In genomic region chr16:31117384-31118222, GRCh38 we compare ENCODE assay signal across 8 cellular contexts. TPM values are rescaled to one million over a fixed set of nuclear protein-coding genes. Genes with fewer than 3 reads are reported as not detected.
DNase-seq lines count a peak whose midpoint lies in the region; ATAC-seq and TF ChIP-seq lines count a peak whose summit lies in the region.

TSS of gene KAT8 (plus strand) at chr16:31117664. CDS start at chr16:31117682, 18 bp downstream.

- ATAC-seq in GM19395 (IDR thresholded peaks at IDR 0.05; ENCODE audit: unreplicated experiment) (peak; percentile 91), HG03565 (IDR thresholded peaks at IDR 0.05; ENCODE audit: unreplicated experiment) (peak; percentile 73)

- no peak for TF ChIP-seq CTCF in C4-2B (conservative IDR thresholded peaks at IDR 0.05)
- TF ChIP-seq CTCF in liver (IDR thresholded peaks at IDR 0.05; ENCODE audit: low read depth, low read length, missing input control) = no peak

- peak within 1 kb of the TSS; percentile 89 for H3K27ac ChIP-seq in C4-2B
- H3K27ac ChIP-seq in liver (ENCODE audit: low read depth in 1 of 2, low read length in 2 of 2) = peak within 1 kb of the TSS; percentile 95 to 97

- DNase-seq in NCI-H774 (lab: John Stamatoyannopoulos, UW) = peak; percentile 96
- peak; percentile 97 for DNase-seq in activated CD4-positive, alpha-beta T cell treated with anti-CD3 and anti-CD28 coated beads, Interleukin-2, amount 50 U/mL, for 4 hours
- DNase-seq in dermis microvascular lymphatic vessel endothelial cell (ENCODE audit: low read depth in 2 of 2) = peak; percentile 92 to 99
- peak; percentile 99 for DNase-seq in stimulated activated CD4-positive, alpha-beta T cell treated with anti-CD3 and anti-CD28 coated beads, Interleukin-4, amount 100 ng/mL, for 24 hours

- WGBS in liver = under 1% methylated on average over 68 of the region's 68 CpGs

- H3K4me1 ChIP-seq in liver (ENCODE audit: control insufficient read depth in 4 of 4, insufficient read depth in 4 of 4, low read length in 3 of 4) = peaks cover 18 to 38% (median 29%) of the 10 kb centered on the region in 4 donors

- no peaks in the 10 kb centered on the region for H3K9me3 ChIP-seq in liver (ENCODE audit: control insufficient read depth in 4 of 4, low read length in 3 of 4)

- H3K27me3 ChIP-seq in liver (ENCODE audit: control insufficient read depth in 4 of 4, insufficient read depth in 4 of 4, low read length in 3 of 4) = no peaks in the 10 kb centered on the region

- peak within 1 kb of the TSS; percentile 86 to 94 (median 94) for H3K4me3 ChIP-seq in liver (ENCODE audit: low read depth in 1 of 3, low read length in 3 of 3)

- TF ChIP-seq RAD21 in liver (IDR thresholded peaks at IDR 0.05) = peak; percentile 21 to 46

- H3K9ac ChIP-seq in liver (ENCODE audit: low read depth in 1 of 2, low read length in 2 of 2) = peak within 1 kb of the TSS; percentile 93

- peaks cover 5 to 23% (median 19%) of the 10 kb centered on the region in 4 donors for H3K36me3 ChIP-seq in liver (ENCODE audit: control insufficient read depth in 4 of 4, insufficient read depth in 3 of 4, low read depth in 1 of 4, low read length in 3 of 4)

TF ChIP-seq in liver, 16 proteins besides CTCF, POLR2A, EP300 and RAD21:
- TF ChIP-seq HNF4A (conservative IDR thresholded peaks at IDR 0.05) (peak; percentile 27 to 46), RXRA (IDR thresholded peaks at IDR 0.05) (peak; percentile 84 to 95), NR2F2 (IDR thresholded peaks at IDR 0.05) (peak; percentile 73), HNF4G (IDR thresholded peaks at IDR 0.05) (no peak), EGR1 (IDR thresholded peaks at IDR 0.05; ENCODE audit: low read depth in 2 of 2) (peak; percentile 18 to 21), REST (IDR thresholded peaks at IDR 0.05) (peak; percentile 73), FOXA1 (IDR thresholded peaks at IDR 0.05) (no peak), GABPA (IDR thresholded peaks at IDR 0.05 in 1 of 2, conservative IDR thresholded peaks at IDR 0.05 in 1 of 2) (peak; percentile 61 to 93), SP1 (IDR thresholded peaks at IDR 0.05) (peak; percentile 90), ZBTB33 (IDR thresholded peaks at IDR 0.05) (no peak), FOXA2 (IDR thresholded peaks at IDR 0.05) (no peak), TAF1 (conservative IDR thresholded peaks at IDR 0.05) (peak; percentile 59), YY1 (IDR thresholded peaks at IDR 0.05) (peak; percentile 92), ATF3 (IDR thresholded peaks at IDR 0.05) (no peak), JUND (IDR thresholded peaks at IDR 0.05) (peak; percentile 49 to 53), MAX (IDR thresholded peaks at IDR 0.05) (no peak)

RNA-seq across cellular contexts. Expression of gene KAT8, which starts in this region (rescaled TPM):
- total RNA-seq in dermis microvascular lymphatic vessel endothelial cell = 30.3 and 37.4 TPM in 2 replicates
- 10 to 100 TPM; 20.9 to 37.4 TPM for total RNA-seq in liver
- polyA plus RNA-seq in liver = 10 to 100 TPM; 15.9 to 18.3 TPM

Comparison
In these comparisons a context has a peak if more than half of its experiments do, and no peak if none do; other contexts are left out.
1. Peak in every context shown above with its lines: DNase-seq, ATAC-seq, H3K4me3 ChIP-seq and H3K27ac ChIP-seq.